29 cellular contexts compared by ENCODE assay signal in genomic region chr11:119977881-119978280, GRCh38.
"Had no signal": no experiment of that assay in that cellular context is flagged by ENCODE, and none has a peak within 500 bp of the region (broad histone marks: within the 10 kb centered on the region; RNA-seq: fewer than 3 reads in every experiment).

No MANE protein-coding gene starts in this region.

- H3K27me3 Mint-ChIP-seq: activated CD4-positive, alpha-beta T cell treated with anti-CD3 and anti-CD28 coated beads, Interleukin-2, amount 10 ng/mL, durations not matched to agents 24 days and 14 days had no signal

- H3K36me3 Mint-ChIP-seq: activated naive CD4-positive, alpha-beta T cell treated with anti-CD3 and anti-CD28 coated beads, Interleukin-2, amount 50 U/mL, for 24 hours; activated naive CD8-positive, alpha-beta T cell treated with anti-CD3 and anti-CD28 coated beads, Interleukin-2, amount 10 ng/mL, durations not matched to agents 7 days and 5 days; T-cell had no signal

- H3K9me3 Mint-ChIP-seq: activated CD4-positive, alpha-beta T cell treated with anti-CD3 and anti-CD28 coated beads, Interleukin-2, amount 10 ng/mL, durations not matched to agents 24 days and 14 days; activated CD8-positive, alpha-beta T cell treated with anti-CD3 and anti-CD28 coated beads for 36 hours; activated naive CD4-positive, alpha-beta T cell treated with anti-CD3 and anti-CD28 coated beads, Interleukin-2, amount 50 U/mL, for 24 hours; activated T-cell treated with anti-CD3 and anti-CD28 coated beads, Interleukin-2, amount 50 U/mL, for 72 hours; activated T-helper 17 cell treated with anti-CD3 and anti-CD28 coated beads, Interleukin-2, amount 50 U/mL, for 72 hours; T-cell had no signal

- H3K9me3 ChIP-seq: body of pancreas, breast epithelium had no signal

- H3K27ac Mint-ChIP-seq: activated CD4-positive, alpha-beta T cell treated with anti-CD3 and anti-CD28 coated beads, Interleukin-2, amount 10 ng/mL, durations not matched to agents 24 days and 14 days; activated CD8-positive, alpha-beta T cell treated with anti-CD3 and anti-CD28 coated beads for 36 hours; activated naive CD4-positive, alpha-beta T cell treated with anti-CD3 and anti-CD28 coated beads, Interleukin-2, amount 50 U/mL, for 24 hours; activated naive CD8-positive, alpha-beta T cell treated with anti-CD3 and anti-CD28 coated beads, Interleukin-2, amount 10 ng/mL, durations not matched to agents 7 days and 5 days; activated T-cell treated with anti-CD3 and anti-CD28 coated beads, Interleukin-2, amount 50 U/mL, for 72 hours; activated T-helper 17 cell treated with anti-CD3 and anti-CD28 coated beads, Interleukin-2, amount 50 U/mL, for 72 hours; T-cell; T-helper 17 cell had no signal

- H3K4me3 Mint-ChIP-seq: activated CD4-positive, alpha-beta T cell treated with anti-CD3 and anti-CD28 coated beads, Interleukin-2, amount 10 ng/mL, durations not matched to agents 24 days and 14 days; activated CD8-positive, alpha-beta T cell treated with anti-CD3 and anti-CD28 coated beads for 36 hours; activated naive CD4-positive, alpha-beta T cell treated with anti-CD3 and anti-CD28 coated beads, Interleukin-2, amount 50 U/mL, for 24 hours; activated naive CD8-positive, alpha-beta T cell treated with anti-CD3 and anti-CD28 coated beads, Interleukin-2, amount 10 ng/mL, durations not matched to agents 7 days and 5 days; activated T-cell treated with anti-CD3 and anti-CD28 coated beads, Interleukin-2, amount 50 U/mL, for 72 hours; activated T-helper 17 cell treated with anti-CD3 and anti-CD28 coated beads, Interleukin-2, amount 50 U/mL, for 72 hours; T-cell; T-helper 17 cell had no signal

- H3K4me2 ChIP-seq: PC-9 had no signal

- H3K4me1 ChIP-seq: body of pancreas, breast epithelium had no signal

- H3K27me3 ChIP-seq: body of pancreas had no signal

- H3K27ac ChIP-seq: body of pancreas, breast epithelium, PC-9, RWPE1 had no signal

- ATAC-seq: activated CD8-positive, alpha-beta T cell treated with anti-CD3 and anti-CD28 coated beads for 36 hours; activated T-cell treated with anti-CD3 and anti-CD28 coated beads, Interleukin-2, amount 50 U/mL, for 72 hours; activated T-helper 17 cell treated with anti-CD3 and anti-CD28 coated beads, Interleukin-2, amount 50 U/mL, for 72 hours; body of pancreas; K562; Right ventricle myocardium inferior; SK-N-SH treated with all-trans-retinoic acid at 6 μM for 48 hours; T-cell; T-helper 17 cell had no signal

- H3K4me3 ChIP-seq: body of pancreas, breast epithelium, K562, PC-9 had no signal

- H3K4me1 Mint-ChIP-seq: activated CD4-positive, alpha-beta T cell treated with anti-CD3 and anti-CD28 coated beads, Interleukin-2, amount 10 ng/mL, durations not matched to agents 24 days and 14 days; activated naive CD4-positive, alpha-beta T cell treated with anti-CD3 and anti-CD28 coated beads, Interleukin-2, amount 50 U/mL, for 24 hours; activated naive CD8-positive, alpha-beta T cell treated with anti-CD3 and anti-CD28 coated beads, Interleukin-2, amount 10 ng/mL, durations not matched to agents 7 days and 5 days; activated T-helper 17 cell treated with anti-CD3 and anti-CD28 coated beads, Interleukin-2, amount 50 U/mL, for 72 hours; T-cell; T-helper 17 cell had no signal

- H2AFZ ChIP-seq: PC-9 had no signal

- DNase-seq: activated CD4-positive, alpha-beta T cell treated with anti-CD3 and anti-CD28 coated beads, Interleukin-2, amount 10 ng/mL, durations not matched to agents 24 days and 14 days; activated CD4-positive, alpha-beta T cell treated with anti-CD3 and anti-CD28 coated beads, Interleukin-2, amount 50 U/mL, for 4 hours; activated CD8-positive, alpha-beta T cell treated with anti-CD3 and anti-CD28 coated beads for 36 hours; activated effector memory CD4-positive, alpha-beta T cell treated with anti-CD3 and anti-CD28 coated beads, Interleukin-2, amount 50 U/mL, for 16 hours; activated naive CD4-positive, alpha-beta T cell treated with Interleukin-2 at 50 U/mL for 16 hours; activated naive CD8-positive, alpha-beta T cell treated with anti-CD3 and anti-CD28 coated beads, Interleukin-2, amount 10 ng/mL, durations not matched to agents 7 days and 5 days; activated T-cell treated with anti-CD3 and anti-CD28 coated beads, Interleukin-2, amount 50 U/mL, for 1 hour; activated T-cell treated with anti-CD3 and anti-CD28 coated beads, Interleukin-2, amount 50 U/mL, for 72 hours; body of pancreas; NCI-H1048; NCI-H1105 treated with DMSO at 0.1 percent for 48 hours; NCI-H1436; NCI-H1694; NCI-H1930; NCI-H510A; NCI-H526; NCI-H748 treated with DMSO at 0.1 percent for 48 hours; NK-92 treated with Interleukin-12 subunit alpha and Interleukin-12 subunit beta, amount 100 ng/mL, for 24 hours; PC-9; SIG-M5; T-cell; T-helper 17 cell had no signal

- H3K36me3 ChIP-seq: breast epithelium had no signal
